ENCODE assay signal across 1 cellular context in genomic region chr16:81465375-81465943, GRCh38.
A peak's percentile ranks its signal among the peaks of the same experiment; 100 is the strongest.
TF ChIP-seq lines count a peak whose summit lies in the region.

No MANE protein-coding gene starts in this region.

TF ChIP-seq in K562, 482 proteins besides CTCF, POLR2A, EP300 and RAD21:
- TF ChIP-seq MYC (IDR thresholded peaks at IDR 0.05; ENCODE audit: low read depth, low read length) (no peak), MYC (CRISPR knock-in tag; IDR thresholded peaks at IDR 0.05; ENCODE audit: borderline replicate concordance, low read depth) (no peak), POLR2G (IDR thresholded peaks at IDR 0.05; ENCODE audit: low read depth, low read length) (0 out of 2 replicates have a peak, but pooled peaks have one; percentile 32), HES1 (IDR thresholded peaks at IDR 0.05; ENCODE audit: low read depth) (no peak)
TF ChIP-seq in K562: peak in this region for 1.
